Comparison of ENCODE assay signal across 11 cellular contexts in the genomic region with DNA sequence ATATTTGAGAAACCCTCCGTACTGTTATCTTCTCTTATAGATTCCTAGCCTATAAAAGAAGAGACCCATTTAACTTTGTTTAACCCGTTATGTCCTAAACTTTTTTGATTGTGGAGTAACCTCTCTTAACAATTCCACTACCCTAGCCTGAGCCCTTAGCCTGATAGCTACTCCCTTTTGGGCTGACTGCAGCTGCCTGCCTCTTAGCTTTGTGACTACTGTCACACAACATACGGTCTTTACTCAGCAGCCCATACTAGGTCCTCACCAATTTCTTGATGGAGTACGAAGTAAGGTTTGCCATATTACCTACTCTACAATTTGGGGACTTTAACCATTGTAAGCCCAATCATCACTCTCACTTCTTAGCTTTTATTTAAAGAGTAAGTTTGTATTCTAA.
DNase-seq lines count a peak whose midpoint lies in the region; ATAC-seq, FAIRE-seq and TF ChIP-seq lines count a peak whose summit lies in the region.
"Had no signal": no experiment of that assay in that cellular context is flagged by ENCODE, and none has a peak within 500 bp of the region (broad histone marks: within the 10 kb centered on the region; RNA-seq: fewer than 3 reads in every experiment).

No MANE protein-coding gene starts in this region.

- peak overlapping the region; percentile 52 for H3K4me3 Mint-ChIP-seq in Caco-2 (ENCODE audit: unreplicated experiment)
- H3K4me3 Mint-ChIP-seq: natural killer cell had no signal

- H3F3A ChIP-seq in PC-3 (ENCODE audit: low read length, unreplicated experiment) = no peaks in the 10 kb centered on the region

- H3K79me2 ChIP-seq in PC-3 (ENCODE audit: low read length) = no peaks in the 10 kb centered on the region

- TF ChIP-seq POLR2A in vagina (IDR thresholded peaks at IDR 0.05) (no peak), ovary (IDR thresholded peaks at IDR 0.05) (no peak)

- H3K4me1 ChIP-seq in Caco-2 = peaks cover 15% of the 10 kb centered on the region
- H3K4me1 ChIP-seq in PC-3 (ENCODE audit: insufficient read depth, low read length) = no peaks in the 10 kb centered on the region
- no peaks in the 10 kb centered on the region for H3K4me1 ChIP-seq in vagina
- no peaks in the 10 kb centered on the region for H3K4me1 ChIP-seq in ovary (ENCODE audit: insufficient read depth)

- no peaks in the 10 kb centered on the region for H3K9me2 ChIP-seq in PC-3 (replicated peaks; ENCODE audit: low read length)

- no peak for TF ChIP-seq EP300 in ovary (IDR thresholded peaks at IDR 0.05)

- FAIRE-seq in frontal cortex (lab: Jason Lieb, UNC) = no peak

- H3K36me3 ChIP-seq in Caco-2 (ENCODE audit: control insufficient read depth, insufficient read depth, low read length) = no peaks in the 10 kb centered on the region
- no peaks in the 10 kb centered on the region for H3K36me3 ChIP-seq in PC-3 (ENCODE audit: low read depth, low read length)
- H3K36me3 ChIP-seq in vagina = no peaks in the 10 kb centered on the region
- H3K36me3 ChIP-seq in ovary = no peaks in the 10 kb centered on the region

- H3K27ac Mint-ChIP-seq in Caco-2 (ENCODE audit: unreplicated experiment) = no peak overlapping the region
- H3K27ac Mint-ChIP-seq: natural killer cell had no signal

- intact Hi-C loops in Caco-2 (cut with micrococcal nuclease; ENCODE audit: unreplicated experiment) = loop anchor here (5.0 kb wide), 2 partner anchors 210 to 275 kb away; no protein-coding TSS in a partner anchor
- intact Hi-C loops in PC-3 (cut with micrococcal nuclease) = no loop called here
- intact Hi-C loops in vagina (cut with DNase I) = no loop called here
- intact Hi-C loops in ovary (cut with DNase I) = no loop called here

- BruUV-seq in Caco-2 (replicated peaks; lab: Mats Ljungman, UMichigan) (no TSS peak), PC-3 (replicated peaks; lab: Mats Ljungman, UMichigan) (no TSS peak)

- no peaks in the 10 kb centered on the region for H3K27me3 ChIP-seq in Caco-2 (replicated peaks; ENCODE audit: control insufficient read depth, insufficient read depth, low read length)
- no peaks in the 10 kb centered on the region for H3K27me3 ChIP-seq in PC-3 (ENCODE audit: low read length)
- H3K27me3 ChIP-seq in vagina = no peaks in the 10 kb centered on the region
- H3K27me3 ChIP-seq in ovary = no peaks in the 10 kb centered on the region

- 49 to 61% (median 58%) methylated on average over 4 of the region's 4 CpGs for WGBS in ovary, 3 donors

- peaks cover 4% of the 10 kb centered on the region for H3K36me3 Mint-ChIP-seq in Caco-2 (ENCODE audit: insufficient read depth, unreplicated experiment)
- H3K36me3 Mint-ChIP-seq: natural killer cell had no signal

- no peak overlapping the region for H3K27ac ChIP-seq in PC-3 (ENCODE audit: low read length)
- no peak overlapping the region for H3K27ac ChIP-seq in vagina
- H3K27ac ChIP-seq in ovary = no peak overlapping the region

- peak overlapping the region; percentile 28; the same call in 1 of the 2 replicates for H2AFZ ChIP-seq in PC-3 (ENCODE audit: low read length)

- H3K27me3 Mint-ChIP-seq in Caco-2 (ENCODE audit: insufficient read depth, unreplicated experiment) = no peaks in the 10 kb centered on the region

- no peaks in the 10 kb centered on the region for H3K9me3 ChIP-seq in Caco-2
- no peaks in the 10 kb centered on the region for H3K9me3 ChIP-seq in PC-3 (ENCODE audit: low read length)
- no peaks in the 10 kb centered on the region for H3K9me3 ChIP-seq in vagina
- H3K9me3 ChIP-seq in ovary = no peaks in the 10 kb centered on the region

- no peak overlapping the region for H3K4me3 ChIP-seq in Caco-2 (ENCODE audit: low read depth, low read length)
- no peak overlapping the region for H3K4me3 ChIP-seq in PC-3 (ENCODE audit: low read length)
- H3K4me3 ChIP-seq in vagina = no peak overlapping the region
- H3K4me3 ChIP-seq in ovary = no peak overlapping the region

- peaks cover 16% of the 10 kb centered on the region for H3K4me1 Mint-ChIP-seq in Caco-2 (ENCODE audit: low read depth, unreplicated experiment)
- H3K4me1 Mint-ChIP-seq: natural killer cell had no signal

- no peak overlapping the region for H3K9ac ChIP-seq in PC-3 (ENCODE audit: low read length)

- H3K9me3 Mint-ChIP-seq in Caco-2 (ENCODE audit: unreplicated experiment) = no peaks in the 10 kb centered on the region
- H3K9me3 Mint-ChIP-seq: natural killer cell had no signal

- no peak overlapping the region for H3K4me2 ChIP-seq in PC-3 (ENCODE audit: low read length)

- ATAC-seq in GM19438 (IDR thresholded peaks at IDR 0.05; ENCODE audit: low read depth, unreplicated experiment) (peak; percentile 49), HG03064 (IDR thresholded peaks at IDR 0.05; ENCODE audit: low read depth, unreplicated experiment) (peak; percentile 34), PC-3 (no peak)
- ATAC-seq: natural killer cell had no signal

- DNase-seq in Caco-2 = no peak
- DNase-seq in PC-3 = no peak
- DNase-seq in vagina (ENCODE audit: extremely low spot score in 2 of 2) = no peak
- DNase-seq in NOMO-1 (lab: John Stamatoyannopoulos, UW; ENCODE audit: unreplicated experiment in 2 of 2) = no peak
- no peak for DNase-seq in frontal cortex (ENCODE audit: low spot score in 2 of 2)
- no peak for DNase-seq in ovary
- DNase-seq: activated naive CD4-positive, alpha-beta T cell treated with Interleukin-2 at 50 U/mL for 16 hours; C1 segment of cervical spinal cord; natural killer cell had no signal

- H4K20me1 ChIP-seq in PC-3 (ENCODE audit: low read length) = no peaks in the 10 kb centered on the region

- CTCF ChIA-PET in Caco-2 (lab: Charles Lee) (no interaction called here), PC-3 (lab: Charles Lee) (no interaction called here)

- POLR2A ChIA-PET in Caco-2 (lab: Charles Lee) (no interaction called here), PC-3 (lab: Charles Lee; ENCODE audit: unreplicated experiment) (no interaction called here)

- TF ChIP-seq CTCF in Caco-2 (IDR thresholded peaks at IDR 0.05; ENCODE audit: insufficient read depth in 1 of 2, low read depth in 1 of 2, low read length in 1 of 2, severe bottlenecking in 1 of 2, unreplicated experiment in 1 of 2) (no peak), PC-3 (conservative IDR thresholded peaks at IDR 0.05; ENCODE audit: low read depth, low read length) (no peak), vagina (IDR thresholded peaks at IDR 0.05) (no peak), ovary (IDR thresholded peaks at IDR 0.05) (no peak)
